ENCODE assay signal across 9 cellular contexts in the genomic region with DNA sequence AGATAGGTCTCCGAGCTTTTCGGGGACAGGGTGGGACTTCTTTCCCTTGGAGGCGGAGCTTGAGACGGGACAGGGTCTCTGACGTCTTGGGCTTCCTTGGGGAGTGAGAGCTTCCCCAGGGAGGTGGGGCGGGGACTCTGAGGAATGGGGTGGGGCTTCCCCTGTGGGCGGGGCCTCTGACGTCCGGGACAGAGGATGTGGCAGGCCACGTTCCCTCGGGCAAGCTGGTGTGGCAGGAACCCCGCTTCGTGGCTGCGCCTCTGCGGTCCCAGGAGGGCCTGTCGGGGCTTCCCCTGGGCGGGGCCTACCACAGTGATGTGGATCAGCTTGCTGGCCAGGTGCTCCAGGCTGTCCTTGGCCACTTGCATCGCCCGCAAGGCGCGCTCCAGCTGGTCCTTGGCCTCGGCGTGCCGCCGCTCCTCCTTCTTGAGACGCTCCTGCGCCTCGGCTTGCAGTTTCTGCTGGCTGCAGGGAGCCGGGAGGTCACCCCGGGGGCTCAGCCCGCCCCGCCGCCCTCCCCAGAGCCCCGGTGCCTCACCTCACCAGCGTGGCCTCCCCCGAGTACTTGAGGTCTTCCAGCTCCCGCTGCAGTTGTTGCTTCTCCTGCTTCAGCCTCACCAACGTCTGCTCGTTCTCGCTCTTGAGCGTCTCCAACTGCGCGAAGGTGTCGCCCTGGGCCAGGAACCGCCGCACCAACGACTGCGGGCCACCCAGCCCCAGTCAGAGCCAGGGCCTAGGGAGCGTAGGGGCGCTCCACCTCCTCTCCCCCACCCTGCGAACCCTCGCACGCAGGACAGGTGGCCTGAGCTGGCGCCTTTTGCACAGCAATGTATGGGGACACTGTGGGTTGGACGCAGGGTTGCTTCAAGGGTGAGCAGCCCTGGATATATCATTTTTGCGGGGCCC. TPM values are rescaled to one million over a fixed set of nuclear protein-coding genes. Genes with fewer than 3 reads are reported as not detected.
DNase-seq lines count a peak whose midpoint lies in the region; ATAC-seq, FAIRE-seq and TF ChIP-seq lines count a peak whose summit lies in the region.
"Had no signal": no experiment of that assay in that cellular context is flagged by ENCODE, and none has a peak within 500 bp of the region (broad histone marks: within the 10 kb centered on the region; RNA-seq: fewer than 3 reads in every experiment).

No MANE protein-coding gene starts in this region.

- no peaks in the 10 kb centered on the region for H3K36me3 ChIP-seq in BLaER1 treated with 17β-estradiol and CSF1 and Interleukin-3, amounts not matched to agents 10 nM and 100 nM
- H3K36me3 ChIP-seq in pancreas (no peaks in the 10 kb centered on the region), tibial nerve (no peaks in the 10 kb centered on the region)

- TF ChIP-seq POLR2A in tibial nerve (IDR thresholded peaks at IDR 0.05): no peak

- H3K4me3 ChIP-seq in BLaER1 treated with 17β-estradiol and CSF1 and Interleukin-3, amounts not matched to agents 10 nM and 100 nM: peak overlapping the region; percentile 36 to 76 (median 58)
- H3K4me3 ChIP-seq in pancreas (peak overlapping the region in 2 of 4 donors; percentile 25 to 39), tibial nerve (peak overlapping the region in 2 of 4 donors; percentile 26 to 40)

- peak overlapping the region in 7 of 11 experiments; percentile 10 to 49 (median 32); a peak in 9 of 22 replicates for H3K9ac ChIP-seq in BLaER1 treated with 17β-estradiol and CSF1 and Interleukin-3, amounts not matched to agents 10 nM and 100 nM

- H3K27ac ChIP-seq in BLaER1 treated with 17β-estradiol and CSF1 and Interleukin-3, amounts not matched to agents 10 nM and 100 nM: peak overlapping the region in 3 of 11 experiments; percentile 2 to 42 (median 3); a peak in 2 of 22 replicates
- H3K27ac ChIP-seq in pancreas (peak overlapping the region in 1 of 4 donors; percentile 17), tibial nerve (no peak overlapping the region)

- H3K4me2 ChIP-seq in BLaER1 treated with 17β-estradiol and CSF1 and Interleukin-3, amounts not matched to agents 10 nM and 100 nM: peak overlapping the region; percentile 91 to 99 (median 97)

- no peak for TF ChIP-seq EP300 in tibial nerve (IDR thresholded peaks at IDR 0.05)

- no peak for TF ChIP-seq CTCF in pancreas (IDR thresholded peaks at IDR 0.05)
- no peak for TF ChIP-seq CTCF in tibial nerve (IDR thresholded peaks at IDR 0.05)

- peak; percentile 57 for ATAC-seq in GM21390 (IDR thresholded peaks at IDR 0.05; ENCODE audit: unreplicated experiment)
- peak; percentile 58 to 73 (median 62) for ATAC-seq in pancreas

- intact Hi-C loops in pancreas (cut with DNase I): no loop called here

- FAIRE-seq in pancreas (lab: Jason Lieb, UNC): no peak

- H3K9me3 ChIP-seq in BLaER1 treated with 17β-estradiol and CSF1 and Interleukin-3, amounts not matched to agents 10 nM and 100 nM (replicated peaks in 1 of 11): peaks cover 0 to 7% (median 0%) of the 10 kb centered on the region in 11 experiments; a peak in 3 of 22 replicates
- H3K9me3 ChIP-seq in pancreas (no peaks in the 10 kb centered on the region), tibial nerve (no peaks in the 10 kb centered on the region)

- 18 to 25% methylated on average over 45 to 56 of the region's 56 CpGs for WGBS in pancreas, 2 donors
- WGBS in tibial nerve, 2 donors: 15 to 16% methylated on average over 35 to 45 of the region's 56 CpGs

- H3K27me3 ChIP-seq in BLaER1 treated with 17β-estradiol and CSF1 and Interleukin-3, amounts not matched to agents 10 nM and 100 nM: peaks cover 68 to 70% (median 69%) of the 10 kb centered on the region in 11 experiments
- H3K27me3 ChIP-seq in pancreas (no peaks in the 10 kb centered on the region), tibial nerve (peaks cover 0 to 62% of the 10 kb centered on the region in 2 donors)

- H4K20me1 ChIP-seq in BLaER1 treated with 17β-estradiol and CSF1 and Interleukin-3, amounts not matched to agents 10 nM and 100 nM: peaks cover 0 to 54% (median 10%) of the 10 kb centered on the region in 11 experiments; a peak in 13 of 22 replicates

- peaks cover 44 to 60% (median 53%) of the 10 kb centered on the region in 10 experiments for H3K4me1 ChIP-seq in BLaER1 treated with 17β-estradiol and CSF1 and Interleukin-3, amounts not matched to agents 10 nM and 100 nM
- peaks cover 0 to 6% (median 0%) of the 10 kb centered on the region in 3 donors for H3K4me1 ChIP-seq in pancreas
- peaks cover 0 to 51% (median 29%) of the 10 kb centered on the region in 4 donors for H3K4me1 ChIP-seq in tibial nerve

- peak; percentile 60 for DNase-seq in NCI-H69 (lab: John Stamatoyannopoulos, UW)
- DNase-seq in activated T-helper 1 cell treated with Interleukin-2 at 50 U/mL for 16 hours (ENCODE audit: low read depth): peak; percentile 46
- DNase-seq in foreskin melanocyte: peak; percentile 55
- DNase-seq in pancreas: peak; percentile 76 to 91 (median 84)
- DNase-seq in tibial nerve (ENCODE audit: low spot score in 2 of 2): peak; percentile 41 to 56
- DNase-seq in NCI-H226: no peak

RNA-seq across cellular contexts. Expression of gene RGL3, which starts 3.3 kb away (rescaled TPM):
- 10 to 100 TPM; 22.3 to 71.1 (median 33.7) TPM for total RNA-seq in pancreas
- polyA plus RNA-seq in pancreas: 100 to 1,000 TPM; 152 to 170 TPM
- 10 to 100 TPM in 2 of 4 donors, 1 to 10 TPM in 2; 5.7 to 17.9 (median 11.0) TPM for total RNA-seq in tibial nerve

RNA-seq across cellular contexts. Expression of gene ODAD3, which starts 12.5 kb away (rescaled TPM):
- total RNA-seq in pancreas: under 1 TPM; 0.13 to 0.44 (median 0.26) TPM
- polyA plus RNA-seq in pancreas: 1 to 10 TPM in 1 of 2 donors, under 1 TPM in 1; 0.84 to 1.8 TPM
- total RNA-seq in tibial nerve: 1 to 10 TPM in 1 of 4 donors, under 1 TPM in 1, not detected in 2; 0.42 to 1.3 TPM
- total RNA-seq: lung microvascular endothelial cell had no signal

RNA-seq across cellular contexts. Expression of gene PRKCSH, which starts 13.0 kb away (rescaled TPM):
- 100 to 1,000 TPM; 132 to 217 (median 175) TPM for total RNA-seq in pancreas
- 100 to 1,000 TPM; 114 to 140 TPM for polyA plus RNA-seq in pancreas
- 100 to 1,000 TPM in 1 of 4 donors, 10 to 100 TPM in 3; 94.0 to 101 (median 97.4) TPM for total RNA-seq in tibial nerve

RNA-seq across cellular contexts. Expression of gene EPOR, which starts 38.3 kb away (rescaled TPM):
- total RNA-seq in pancreas (10 to 100 TPM in 1 of 6 donors, 1 to 10 TPM in 5; 5.4 to 16.3 (median 8.0) TPM), tibial nerve (10 to 100 TPM in 1 of 4 donors, 1 to 10 TPM in 3; 3.5 to 10.0 (median 7.5) TPM)
- 10 to 100 TPM; 30.4 to 46.2 TPM for polyA plus RNA-seq in pancreas

RNA-seq across cellular contexts. Expression of gene SWSAP1, which starts 48.0 kb away (rescaled TPM):
- total RNA-seq in pancreas (1 to 10 TPM in 4 of 6 donors, under 1 TPM in 2; 0.55 to 1.5 (median 1.1) TPM), tibial nerve (1 to 10 TPM; 2.3 to 5.7 (median 2.8) TPM)
- polyA plus RNA-seq in pancreas: 1 to 10 TPM; 1.8 to 2.7 TPM
